Comparison of ENCODE assay signal across 8 cellular contexts in genomic region chr15:56040081-56041035, GRCh38. TPM values are rescaled to one million over a fixed set of nuclear protein-coding genes. Genes with fewer than 3 reads are reported as not detected.
A peak's percentile ranks its signal among the peaks of the same experiment; 100 is the strongest.
DNase-seq lines count a peak whose midpoint lies in the region; ATAC-seq and TF ChIP-seq lines count a peak whose summit lies in the region.

No MANE protein-coding gene starts in this region.

- H3K27me3 Mint-ChIP-seq in activated naive CD4-positive, alpha-beta T cell treated with anti-CD3 and anti-CD28 coated beads for 36 hours (ENCODE audit: low read depth): no peaks in the 10 kb centered on the region

- intact Hi-C loops in activated naive CD4-positive, alpha-beta T cell treated with anti-CD3 and anti-CD28 coated beads for 36 hours (cut with micrococcal nuclease): loop anchor here (5.0 to 10.0 kb wide), 3 partner anchors 427 to 756 kb away; partner anchors contain the start of genes MNS1, RAB27A and ZNF280D
- intact Hi-C loops in PC-3 (cut with micrococcal nuclease): no loop called here
- intact Hi-C loops in esophagus muscularis mucosa (cut with DNase I): no loop called here

- peak; percentile 63 for ATAC-seq in PC-3
- no peak for ATAC-seq in GM18907 (IDR thresholded peaks at IDR 0.05; ENCODE audit: unreplicated experiment)

- H3K27me3 ChIP-seq in PC-3 (ENCODE audit: low read length) (no peaks in the 10 kb centered on the region), esophagus muscularis mucosa (no peaks in the 10 kb centered on the region)

- peak overlapping the region; percentile 24 for H3K4me2 ChIP-seq in PC-3 (ENCODE audit: low read length)

- H3K27ac ChIP-seq in PC-3 (ENCODE audit: low read length) (peak overlapping the region; percentile 36), esophagus muscularis mucosa (replicated peaks in 1 of 4) (peak overlapping the region; percentile 44 to 60 (median 52))

- peak overlapping the region; percentile 79 for H3K27ac Mint-ChIP-seq in activated naive CD4-positive, alpha-beta T cell treated with anti-CD3 and anti-CD28 coated beads for 36 hours

- H3K4me3 ChIP-seq in PC-3 (ENCODE audit: low read length) (no peak overlapping the region), esophagus muscularis mucosa (no peak overlapping the region)

- H3K9me2 ChIP-seq in PC-3 (replicated peaks; ENCODE audit: low read length): no peaks in the 10 kb centered on the region

- no peak overlapping the region for H3K9ac ChIP-seq in PC-3 (ENCODE audit: low read length)

- H3K9me3 ChIP-seq in PC-3 (ENCODE audit: low read length) (no peaks in the 10 kb centered on the region), esophagus muscularis mucosa (no peaks in the 10 kb centered on the region)

- DNase-seq in activated naive CD4-positive, alpha-beta T cell treated with anti-CD3 and anti-CD28 coated beads for 36 hours: peak; percentile 73
- DNase-seq in activated naive CD4-positive, alpha-beta T cell (lab: John Stamatoyannopoulos, UW): no peak
- DNase-seq in PC-3 (peak; percentile 85), esophagus muscularis mucosa (ENCODE audit: extremely low spot score) (no peak), non-pigmented ciliary epithelial cell (ENCODE audit: low read depth) (peak; percentile 78), activated gamma-delta T cell (lab: John Stamatoyannopoulos, UW) (no peak), GDM1 (lab: John Stamatoyannopoulos, UW) (no peak)

- no TSS peak for BruUV-seq in PC-3 (replicated peaks; lab: Mats Ljungman, UMichigan)

- POLR2A ChIA-PET in PC-3 (lab: Charles Lee; ENCODE audit: unreplicated experiment): no interaction called here

- peaks cover 15% of the 10 kb centered on the region for H3K36me3 Mint-ChIP-seq in activated naive CD4-positive, alpha-beta T cell treated with anti-CD3 and anti-CD28 coated beads for 36 hours (ENCODE audit: low read depth)

- H3K4me1 ChIP-seq in PC-3 (ENCODE audit: insufficient read depth, low read length) (peaks cover 42% of the 10 kb centered on the region), esophagus muscularis mucosa (peaks cover 10 to 12% (median 12%) of the 10 kb centered on the region in 4 donors)

- H3K36me3 ChIP-seq in PC-3 (ENCODE audit: low read depth, low read length) (no peaks in the 10 kb centered on the region), esophagus muscularis mucosa (no peaks in the 10 kb centered on the region)

- H3K4me3 Mint-ChIP-seq in activated naive CD4-positive, alpha-beta T cell treated with anti-CD3 and anti-CD28 coated beads for 36 hours: no peak overlapping the region

- H3K79me2 ChIP-seq in PC-3 (ENCODE audit: low read length): no peaks in the 10 kb centered on the region

- no peak for TF ChIP-seq POLR2A in esophagus muscularis mucosa (IDR thresholded peaks at IDR 0.05; ENCODE audit: low read depth)

- 42% methylated on average over 8 of the region's 8 CpGs for WGBS in esophagus muscularis mucosa

- CTCF ChIA-PET in activated naive CD4-positive, alpha-beta T cell treated with anti-CD3 and anti-CD28 coated beads for 36 hours (lab: Charles Lee): interaction anchor here (0.7 to 1.0 kb wide), 3 partner anchors 7 to 865 kb away, joined by 3 to 4 read pairs (median 3); no protein-coding TSS in a partner anchor
- CTCF ChIA-PET in PC-3 (lab: Charles Lee): no interaction called here

- H2AFZ ChIP-seq in PC-3 (ENCODE audit: low read length): no peak overlapping the region

- peaks cover 64% of the 10 kb centered on the region for H3K4me1 Mint-ChIP-seq in activated naive CD4-positive, alpha-beta T cell treated with anti-CD3 and anti-CD28 coated beads for 36 hours (ENCODE audit: low read depth)

- H3F3A ChIP-seq in PC-3 (ENCODE audit: low read length, unreplicated experiment): no peaks in the 10 kb centered on the region

- peaks cover 16% of the 10 kb centered on the region for H3K9me3 Mint-ChIP-seq in activated naive CD4-positive, alpha-beta T cell treated with anti-CD3 and anti-CD28 coated beads for 36 hours

- TF ChIP-seq CTCF in PC-3 (conservative IDR thresholded peaks at IDR 0.05; ENCODE audit: low read depth, low read length) (no peak), esophagus muscularis mucosa (IDR thresholded peaks at IDR 0.05) (no peak)

- no peak for TF ChIP-seq EP300 in esophagus muscularis mucosa (IDR thresholded peaks at IDR 0.05)

- H4K20me1 ChIP-seq in PC-3 (ENCODE audit: low read length): no peaks in the 10 kb centered on the region

RNA-seq across cellular contexts. Expression of gene NEDD4, which starts 46.9 kb away (rescaled TPM):
- 10 to 100 TPM; 29.1 to 32.2 TPM for total RNA-seq in activated naive CD4-positive, alpha-beta T cell treated with anti-CD3 and anti-CD28 coated beads for 36 hours
- total RNA-seq in PC-3 (2014; rRNA removed) (7.5 and 9.6 TPM in 2 replicates), esophagus muscularis mucosa (10 to 100 TPM; 19.2 to 35.1 (median 23.1) TPM)

Comparison
In these comparisons a context has a peak if more than half of its experiments do, and no peak if none do; other contexts are left out.
1. DNase-seq: peak in activated naive CD4-positive, alpha-beta T cell treated with anti-CD3 and anti-CD28 coated beads for 36 hours (single experiment), PC-3 (single experiment) and non-pigmented ciliary epithelial cell (single experiment); none in activated naive CD4-positive, alpha-beta T cell (0 of 4), esophagus muscularis mucosa (single experiment), activated gamma-delta T cell (single experiment) and GDM1 (single experiment).